9 cellular contexts compared by ENCODE assay signal in the genomic region with DNA sequence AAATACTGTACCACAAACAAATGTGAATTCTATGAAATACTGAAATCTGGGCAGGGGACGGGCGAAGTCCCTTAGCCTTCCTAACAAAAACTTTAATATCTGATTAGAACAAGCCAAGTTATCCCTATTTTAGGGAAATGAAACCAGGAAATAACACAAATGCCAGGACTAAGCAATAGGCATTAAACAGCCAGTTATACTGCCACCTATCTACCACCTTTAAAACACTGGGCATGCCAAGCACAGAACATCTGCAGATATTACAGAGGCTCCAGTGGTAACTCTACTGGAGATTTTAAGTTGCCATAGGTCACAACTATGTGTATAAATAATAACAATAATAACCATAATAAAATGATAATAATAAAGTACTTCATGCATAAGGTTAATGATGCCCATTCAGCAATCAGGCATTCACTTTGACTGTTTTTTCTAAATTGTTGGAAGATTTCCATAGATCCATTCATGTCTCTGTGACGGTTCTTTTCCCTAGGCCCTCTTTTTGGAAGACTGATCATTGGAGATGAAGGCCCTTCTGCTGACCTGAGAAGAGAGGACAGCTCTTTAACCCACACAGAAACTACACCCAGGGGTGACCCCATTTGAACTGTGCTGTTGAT.
A peak's percentile ranks its signal among the peaks of the same experiment; 100 is the strongest.
DNase-seq lines count a peak whose midpoint lies in the region; ATAC-seq and TF ChIP-seq lines count a peak whose summit lies in the region.
"Had no signal": no experiment of that assay in that cellular context is flagged by ENCODE, and none has a peak within 500 bp of the region (broad histone marks: within the 10 kb centered on the region; RNA-seq: fewer than 3 reads in every experiment).

No MANE protein-coding gene starts in this region.

- H3K27ac Mint-ChIP-seq in naive thymus-derived CD8-positive, alpha-beta T cell = no peak overlapping the region

- no peaks in the 10 kb centered on the region; the same call in 1 of the 2 replicates for H3K27me3 ChIP-seq in GM06990 (replicated peaks; ENCODE audit: control insufficient read depth, insufficient read depth, low read length)
- H3K27me3 ChIP-seq in parathyroid adenoma (ENCODE audit: control insufficient read depth, insufficient read depth, low read length) = no peaks in the 10 kb centered on the region

- H3K9ac ChIP-seq in parathyroid adenoma = no peak overlapping the region

- H3K4me3 Mint-ChIP-seq in naive thymus-derived CD8-positive, alpha-beta T cell = no peak overlapping the region

- H3K9me3 ChIP-seq in parathyroid adenoma (ENCODE audit: control insufficient read depth, low read length) = no peaks in the 10 kb centered on the region

- no peak for DNase-seq in GM06990 (ENCODE audit: extremely low read depth, insufficient read length)
- DNase-seq in MV-4-11 (lab: John Stamatoyannopoulos, UW) = peak; percentile 53
- peak; percentile 52 for DNase-seq in choroid plexus epithelial cell (ENCODE audit: low read depth)
- no peak for DNase-seq in stimulated activated CD8-positive, alpha-beta memory T cell treated with anti-CD3 and anti-CD28 coated beads, Interleukin-4, amount 100 ng/mL, for 48 hours
- DNase-seq in NCI-H1092 (lab: John Stamatoyannopoulos, UW) = no peak
- DNase-seq in naive thymus-derived CD8-positive, alpha-beta T cell = no peak
- DNase-seq in COLO668 (lab: John Stamatoyannopoulos, UW; ENCODE audit: unreplicated experiment) = no peak

- TF ChIP-seq CTCF in GM06990 (IDR thresholded peaks at IDR 0.05; ENCODE audit: insufficient read depth, low read length, poor library complexity, severe bottlenecking) (peak; percentile 53), choroid plexus epithelial cell (conservative IDR thresholded peaks at IDR 0.05; ENCODE audit: low read depth, low read length) (peak; percentile 74), parathyroid adenoma (IDR thresholded peaks at IDR 0.05) (peak; percentile 34)

- POLR2A ChIA-PET in naive thymus-derived CD8-positive, alpha-beta T cell (lab: Charles Lee) = no interaction called here

- ATAC-seq in naive thymus-derived CD8-positive, alpha-beta T cell = no peak

- no peaks in the 10 kb centered on the region for H3K4me1 Mint-ChIP-seq in naive thymus-derived CD8-positive, alpha-beta T cell

- no peaks in the 10 kb centered on the region for H3K27me3 Mint-ChIP-seq in naive thymus-derived CD8-positive, alpha-beta T cell

- no peak overlapping the region for H3K4me2 ChIP-seq in parathyroid adenoma (ENCODE audit: low read length)

- no peak overlapping the region for H2AFZ ChIP-seq in parathyroid adenoma

- H3K9me3 Mint-ChIP-seq in naive thymus-derived CD8-positive, alpha-beta T cell = peaks cover 0 to 1% (median 0%) of the 10 kb centered on the region in 9 donors

- H3K4me1 ChIP-seq in parathyroid adenoma = no peaks in the 10 kb centered on the region

- H3K79me2 ChIP-seq in parathyroid adenoma = no peaks in the 10 kb centered on the region

- H3K27ac ChIP-seq in parathyroid adenoma = no peak overlapping the region
- H3K27ac ChIP-seq: skin epidermis had no signal

- H3K36me3 Mint-ChIP-seq in naive thymus-derived CD8-positive, alpha-beta T cell = no peaks in the 10 kb centered on the region

- no peaks in the 10 kb centered on the region for H3K36me3 ChIP-seq in GM06990 (ENCODE audit: control insufficient read depth, insufficient read depth, low read length)
- H3K36me3 ChIP-seq in parathyroid adenoma (ENCODE audit: control insufficient read depth, insufficient read depth, low read length) = no peaks in the 10 kb centered on the region

- H3K4me3 ChIP-seq in GM06990 (replicated peaks; ENCODE audit: low read depth, low read length) (no peak overlapping the region), choroid plexus epithelial cell (ENCODE audit: low read depth, low read length) (no peak overlapping the region), parathyroid adenoma (ENCODE audit: low read depth, low read length) (no peak overlapping the region)
- H3K4me3 ChIP-seq: skin epidermis had no signal

Comparison
In these comparisons a context has a peak if more than half of its experiments do, and no peak if none do; other contexts are left out.
1. DNase-seq: peak in MV-4-11 (single experiment) and choroid plexus epithelial cell (single experiment); none in GM06990 (single experiment), stimulated activated CD8-positive, alpha-beta memory T cell treated with anti-CD3 and anti-CD28 coated beads, Interleukin-4, amount 100 ng/mL, for 48 hours (single experiment), NCI-H1092 (single experiment), naive thymus-derived CD8-positive, alpha-beta T cell (0 of 10) and COLO668 (single experiment).
2. Peak in every context shown above with its lines, with median percentiles within 50 percentile points of each other: CTCF ChIP-seq.